ENCODE assay signal across 8 cellular contexts in genomic region chr14:102776761-102777710, GRCh38. TPM values are rescaled to one million over a fixed set of nuclear protein-coding genes. Genes with fewer than 3 reads are reported as not detected.
A peak's percentile ranks its signal among the peaks of the same experiment; 100 is the strongest.
DNase-seq lines count a peak whose midpoint lies in the region; ATAC-seq and TF ChIP-seq lines count a peak whose summit lies in the region.

A gene with protein sequence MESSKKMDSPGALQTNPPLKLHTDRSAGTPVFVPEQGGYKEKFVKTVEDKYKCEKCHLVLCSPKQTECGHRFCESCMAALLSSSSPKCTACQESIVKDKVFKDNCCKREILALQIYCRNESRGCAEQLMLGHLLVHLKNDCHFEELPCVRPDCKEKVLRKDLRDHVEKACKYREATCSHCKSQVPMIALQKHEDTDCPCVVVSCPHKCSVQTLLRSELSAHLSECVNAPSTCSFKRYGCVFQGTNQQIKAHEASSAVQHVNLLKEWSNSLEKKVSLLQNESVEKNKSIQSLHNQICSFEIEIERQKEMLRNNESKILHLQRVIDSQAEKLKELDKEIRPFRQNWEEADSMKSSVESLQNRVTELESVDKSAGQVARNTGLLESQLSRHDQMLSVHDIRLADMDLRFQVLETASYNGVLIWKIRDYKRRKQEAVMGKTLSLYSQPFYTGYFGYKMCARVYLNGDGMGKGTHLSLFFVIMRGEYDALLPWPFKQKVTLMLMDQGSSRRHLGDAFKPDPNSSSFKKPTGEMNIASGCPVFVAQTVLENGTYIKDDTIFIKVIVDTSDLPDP (plus strand): TSS chr14:102777449. CDS start chr14:102870202, 92,753 bp downstream.

- peak within 1 kb of the TSS; percentile 92 for H3K9ac ChIP-seq in SK-N-MC (ENCODE audit: insufficient read length)

- H3K4me1 Mint-ChIP-seq in activated naive CD4-positive, alpha-beta T cell treated with anti-CD3 and anti-CD28 coated beads, Interleukin-2, amount 50 U/mL, for 24 hours, result peaks cover 50% of the 10 kb centered on the region
- peaks cover 24% of the 10 kb centered on the region for H3K4me1 Mint-ChIP-seq in osteocyte (ENCODE audit: unreplicated experiment)

- H3K27me3 Mint-ChIP-seq in activated naive CD4-positive, alpha-beta T cell treated with anti-CD3 and anti-CD28 coated beads, Interleukin-2, amount 50 U/mL, for 24 hours, result no peaks in the 10 kb centered on the region
- H3K27me3 Mint-ChIP-seq in osteocyte (ENCODE audit: unreplicated experiment), result no peaks in the 10 kb centered on the region

- peak; percentile 85 for TF ChIP-seq POLR2A in GM18951 (IDR thresholded peaks at IDR 0.05; ENCODE audit: extremely low read depth, insufficient read depth, insufficient read length)

- H3K27ac Mint-ChIP-seq in activated naive CD4-positive, alpha-beta T cell treated with anti-CD3 and anti-CD28 coated beads, Interleukin-2, amount 50 U/mL, for 24 hours, result peak within 1 kb of the TSS; percentile 98
- H3K27ac Mint-ChIP-seq in osteocyte (ENCODE audit: unreplicated experiment), result peak within 1 kb of the TSS; percentile 83

- H3K36me3 Mint-ChIP-seq in activated naive CD4-positive, alpha-beta T cell treated with anti-CD3 and anti-CD28 coated beads, Interleukin-2, amount 50 U/mL, for 24 hours, result peaks cover 18% of the 10 kb centered on the region
- H3K36me3 Mint-ChIP-seq in osteocyte (ENCODE audit: unreplicated experiment), result no peaks in the 10 kb centered on the region

- no peaks in the 10 kb centered on the region; the same call in 1 of the 2 replicates for H3K36me3 ChIP-seq in SK-N-MC (ENCODE audit: insufficient read depth, low read length)
- H3K36me3 ChIP-seq in thoracic aorta, result no peaks in the 10 kb centered on the region

- no peaks in the 10 kb centered on the region for H3K9me3 Mint-ChIP-seq in activated naive CD4-positive, alpha-beta T cell treated with anti-CD3 and anti-CD28 coated beads, Interleukin-2, amount 50 U/mL, for 24 hours
- H3K9me3 Mint-ChIP-seq in osteocyte (ENCODE audit: unreplicated experiment), result no peaks in the 10 kb centered on the region

- H3K9me3 ChIP-seq in SK-N-MC (ENCODE audit: low read depth, low read length) (no peaks in the 10 kb centered on the region), thoracic aorta (no peaks in the 10 kb centered on the region)

- TF ChIP-seq CTCF in osteocyte (IDR thresholded peaks at IDR 0.05) (no peak), thoracic aorta (IDR thresholded peaks at IDR 0.05) (no peak)

- H3K27me3 ChIP-seq in thoracic aorta (replicated peaks; ENCODE audit: insufficient read depth), result no peaks in the 10 kb centered on the region

- peak; percentile 58 for ATAC-seq in HG03354 (IDR thresholded peaks at IDR 0.05; ENCODE audit: poor library complexity, severe bottlenecking, unreplicated experiment)
- ATAC-seq in thoracic aorta (ENCODE audit: insufficient number of reproducible peaks, low FRiP score, low read depth), result peak; percentile 60

- peak within 1 kb of the TSS; percentile 74 for H3K27ac ChIP-seq in SK-N-MC
- H3K27ac ChIP-seq in thoracic aorta, result peak within 1 kb of the TSS; percentile 86 to 89

- peaks cover 17 to 20% of the 10 kb centered on the region in 2 donors for H3K4me1 ChIP-seq in thoracic aorta (ENCODE audit: control insufficient read depth in 1 of 2, low read depth in 2 of 2)

- in situ Hi-C loops in GM18951 (cut with MboI; ENCODE audit: low sequenced_read_pairs, unreplicated experiment), result no loop called here

- peak within 1 kb of the TSS; percentile 96 for H3K4me3 Mint-ChIP-seq in activated naive CD4-positive, alpha-beta T cell treated with anti-CD3 and anti-CD28 coated beads, Interleukin-2, amount 50 U/mL, for 24 hours
- peak within 1 kb of the TSS; percentile 78 for H3K4me3 Mint-ChIP-seq in osteocyte (ENCODE audit: unreplicated experiment)

- H3K4me3 ChIP-seq in SK-N-MC, result peak within 1 kb of the TSS; percentile 95
- peak within 1 kb of the TSS; percentile 86 for H3K4me3 ChIP-seq in thoracic aorta

- DNase-seq in AG08396 (ENCODE audit: low spot score) (peak; percentile 92), SK-N-MC (ENCODE audit: low read depth, low spot score) (no peak), glomerular endothelial cell (ENCODE audit: extremely low read depth, low read depth, low spot score) (no peak), osteocyte (ENCODE audit: extremely low spot score, unreplicated experiment) (peak; percentile 88), thoracic aorta (ENCODE audit: low spot score) (no peak)

RNA-seq across cellular contexts. Expression of the gene that starts here (rescaled TPM):
- total RNA-seq in glomerular endothelial cell (27.3 and 28.5 TPM in 2 replicates), osteocyte (15.9 and 18.8 TPM in 2 replicates), thoracic aorta (10 to 100 TPM; 14.5 to 28.7 TPM)

Comparison
In these comparisons a context has a peak if more than half of its experiments do, and no peak if none do; other contexts are left out.
1. DNase-seq: peak in AG08396 (single experiment) and osteocyte (single experiment); none in SK-N-MC (single experiment), glomerular endothelial cell (single experiment) and thoracic aorta (single experiment).